In the genomic region with DNA sequence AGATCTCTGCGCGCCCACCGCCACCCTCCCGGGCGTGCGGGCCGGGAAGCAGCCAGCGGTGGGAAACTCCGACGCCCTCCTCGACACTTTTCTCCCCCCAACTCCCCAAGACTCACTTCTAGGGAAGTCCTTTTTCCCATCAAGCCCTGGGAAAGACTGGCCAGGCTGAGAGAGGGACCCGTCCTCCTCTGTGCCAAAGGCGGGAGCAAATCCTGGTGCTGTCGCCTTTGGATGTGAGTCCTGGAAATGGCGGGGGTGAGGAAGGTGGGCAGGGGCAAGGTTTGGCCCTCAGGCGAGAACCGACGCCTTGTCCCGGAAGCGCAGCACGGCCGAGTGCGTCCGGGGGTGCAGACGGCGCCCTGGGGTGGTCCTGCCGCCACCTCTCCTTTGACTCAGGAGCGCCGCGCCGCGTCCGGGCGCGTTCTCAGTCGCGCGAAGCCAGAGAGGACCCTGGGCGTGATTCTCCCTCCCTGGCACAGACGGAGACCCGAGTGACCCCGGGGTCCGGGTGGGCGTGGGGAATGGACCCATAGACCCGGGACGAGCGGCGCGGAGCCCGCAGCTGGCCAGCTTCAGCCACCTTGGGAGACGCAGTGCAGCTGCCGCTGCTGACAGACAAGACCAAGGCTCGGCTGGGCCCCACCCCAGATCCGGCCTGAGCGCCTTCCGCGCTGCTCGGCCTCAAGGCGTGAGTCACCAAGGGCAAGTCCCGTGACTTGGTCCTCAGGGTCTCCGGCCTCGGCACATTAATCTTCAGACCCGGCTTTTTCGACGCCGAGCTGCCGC, we compare ENCODE assay signal across 1 cellular context.
A peak's percentile ranks its signal among the peaks of the same experiment; 100 is the strongest.
TF ChIP-seq lines count a peak whose summit lies in the region.

No MANE protein-coding gene starts in this region.

TF ChIP-seq in HepG2, 621 proteins besides CTCF, POLR2A, EP300 and RAD21 (continued from another document and continues in another):
- TF ChIP-seq, protein P1, sequence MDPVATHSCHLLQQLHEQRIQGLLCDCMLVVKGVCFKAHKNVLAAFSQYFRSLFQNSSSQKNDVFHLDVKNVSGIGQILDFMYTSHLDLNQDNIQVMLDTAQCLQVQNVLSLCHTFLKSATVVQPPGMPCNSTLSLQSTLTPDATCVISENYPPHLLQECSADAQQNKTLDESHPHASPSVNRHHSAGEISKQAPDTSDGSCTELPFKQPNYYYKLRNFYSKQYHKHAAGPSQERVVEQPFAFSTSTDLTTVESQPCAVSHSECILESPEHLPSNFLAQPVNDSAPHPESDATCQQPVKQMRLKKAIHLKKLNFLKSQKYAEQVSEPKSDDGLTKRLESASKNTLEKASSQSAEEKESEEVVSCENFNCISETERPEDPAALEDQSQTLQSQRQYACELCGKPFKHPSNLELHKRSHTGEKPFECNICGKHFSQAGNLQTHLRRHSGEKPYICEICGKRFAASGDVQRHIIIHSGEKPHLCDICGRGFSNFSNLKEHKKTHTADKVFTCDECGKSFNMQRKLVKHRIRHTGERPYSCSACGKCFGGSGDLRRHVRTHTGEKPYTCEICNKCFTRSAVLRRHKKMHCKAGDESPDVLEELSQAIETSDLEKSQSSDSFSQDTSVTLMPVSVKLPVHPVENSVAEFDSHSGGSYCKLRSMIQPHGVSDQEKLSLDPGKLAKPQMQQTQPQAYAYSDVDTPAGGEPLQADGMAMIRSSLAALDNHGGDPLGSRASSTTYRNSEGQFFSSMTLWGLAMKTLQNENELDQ (CRISPR knock-in tag; IDR thresholded peaks at IDR 0.05; ENCODE audit: borderline replicate concordance), result no peak
- TF ChIP-seq, protein P2, sequence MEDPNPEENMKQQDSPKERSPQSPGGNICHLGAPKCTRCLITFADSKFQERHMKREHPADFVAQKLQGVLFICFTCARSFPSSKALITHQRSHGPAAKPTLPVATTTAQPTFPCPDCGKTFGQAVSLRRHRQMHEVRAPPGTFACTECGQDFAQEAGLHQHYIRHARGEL (CRISPR knock-in tag; IDR thresholded peaks at IDR 0.05), result peak; percentile 89
- TF ChIP-seq BCL6 (CRISPR knock-in tag; IDR thresholded peaks at IDR 0.05), result no peak
- TF ChIP-seq ZNF326 (CRISPR knock-in tag; IDR thresholded peaks at IDR 0.05; ENCODE audit: borderline replicate concordance), result no peak
- TF ChIP-seq ZNF101 (CRISPR knock-in tag; IDR thresholded peaks at IDR 0.05; ENCODE audit: borderline replicate concordance, low read depth), result 0 out of 2 replicates have a peak, but pooled peaks have one; percentile 17
- TF ChIP-seq XRCC5 (optimal IDR thresholded peaks at IDR 0.05; ENCODE audit: low read length), result peak; percentile 18
- TF ChIP-seq, protein P3, sequence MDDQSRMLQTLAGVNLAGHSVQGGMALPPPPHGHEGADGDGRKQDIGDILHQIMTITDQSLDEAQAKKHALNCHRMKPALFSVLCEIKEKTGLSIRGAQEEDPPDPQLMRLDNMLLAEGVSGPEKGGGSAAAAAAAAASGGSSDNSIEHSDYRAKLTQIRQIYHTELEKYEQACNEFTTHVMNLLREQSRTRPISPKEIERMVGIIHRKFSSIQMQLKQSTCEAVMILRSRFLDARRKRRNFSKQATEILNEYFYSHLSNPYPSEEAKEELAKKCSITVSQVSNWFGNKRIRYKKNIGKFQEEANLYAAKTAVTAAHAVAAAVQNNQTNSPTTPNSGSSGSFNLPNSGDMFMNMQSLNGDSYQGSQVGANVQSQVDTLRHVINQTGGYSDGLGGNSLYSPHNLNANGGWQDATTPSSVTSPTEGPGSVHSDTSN (CRISPR knock-in tag; IDR thresholded peaks at IDR 0.05; ENCODE audit: borderline replicate concordance), result no peak
- TF ChIP-seq PHF5A (CRISPR knock-in tag; IDR thresholded peaks at IDR 0.05; ENCODE audit: low read depth, unreplicated experiment), result peak; percentile 23
- TF ChIP-seq ZNF30 (CRISPR knock-in tag; IDR thresholded peaks at IDR 0.05), result peak; percentile 88
- 0 out of 2 replicates have a peak, but pooled peaks have one; percentile 19 for TF ChIP-seq ZFAT (CRISPR knock-in tag; conservative IDR thresholded peaks at IDR 0.05)
- no peak for TF ChIP-seq ZNF616 (CRISPR knock-in tag; IDR thresholded peaks at IDR 0.05; ENCODE audit: low read depth)
- TF ChIP-seq, protein P4, sequence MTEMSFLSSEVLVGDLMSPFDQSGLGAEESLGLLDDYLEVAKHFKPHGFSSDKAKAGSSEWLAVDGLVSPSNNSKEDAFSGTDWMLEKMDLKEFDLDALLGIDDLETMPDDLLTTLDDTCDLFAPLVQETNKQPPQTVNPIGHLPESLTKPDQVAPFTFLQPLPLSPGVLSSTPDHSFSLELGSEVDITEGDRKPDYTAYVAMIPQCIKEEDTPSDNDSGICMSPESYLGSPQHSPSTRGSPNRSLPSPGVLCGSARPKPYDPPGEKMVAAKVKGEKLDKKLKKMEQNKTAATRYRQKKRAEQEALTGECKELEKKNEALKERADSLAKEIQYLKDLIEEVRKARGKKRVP (CRISPR knock-in tag; IDR thresholded peaks at IDR 0.05), result no peak
- TF ChIP-seq ZNF674 (CRISPR knock-in tag; IDR thresholded peaks at IDR 0.05; ENCODE audit: low read depth), result no peak
- peak; percentile 42 for TF ChIP-seq CBX1 (IDR thresholded peaks at IDR 0.05; ENCODE audit: low read depth)
- no peak for TF ChIP-seq HIVEP1 (CRISPR knock-in tag; IDR thresholded peaks at IDR 0.05)
- peak; percentile 22; the same call in 1 of the 2 replicates for TF ChIP-seq ZBTB20 (CRISPR knock-in tag; IDR thresholded peaks at IDR 0.05; ENCODE audit: borderline replicate concordance, low read depth)
- TF ChIP-seq MEIS2 (CRISPR knock-in tag; IDR thresholded peaks at IDR 0.05), result no peak
- no peak for TF ChIP-seq FOXK2 (IDR thresholded peaks at IDR 0.05)
- no peak for TF ChIP-seq ZNF260 (CRISPR knock-in tag; IDR thresholded peaks at IDR 0.05; ENCODE audit: borderline replicate concordance, low read depth)
- TF ChIP-seq ARNT (IDR thresholded peaks at IDR 0.05), result no peak
- peak; percentile 94; the same call in 1 of the 2 replicates for TF ChIP-seq EEA1 (CRISPR knock-in tag; IDR thresholded peaks at IDR 0.05; ENCODE audit: borderline replicate concordance)
- TF ChIP-seq ONECUT2 (CRISPR knock-in tag; IDR thresholded peaks at IDR 0.05), result no peak; the same call in 1 of the 2 replicates
- no peak for TF ChIP-seq ATM (IDR thresholded peaks at IDR 0.05; ENCODE audit: borderline replicate concordance)
- no peak for TF ChIP-seq NFKB2 (CRISPR knock-in tag; IDR thresholded peaks at IDR 0.05; ENCODE audit: borderline replicate concordance)
- peak; percentile 95 for TF ChIP-seq KAT7 (CRISPR knock-in tag; IDR thresholded peaks at IDR 0.05; ENCODE audit: borderline replicate concordance)
- peak; percentile 25 for TF ChIP-seq DBP (CRISPR knock-in tag; IDR thresholded peaks at IDR 0.05; ENCODE audit: not compliant biosample characterization)
- TF ChIP-seq PTBP1 (IDR thresholded peaks at IDR 0.05; ENCODE audit: low read depth, low read length, poor library complexity, severe bottlenecking), result peak; percentile 49
- no peak for TF ChIP-seq KMT2B (CRISPR knock-in tag; IDR thresholded peaks at IDR 0.05)
- TF ChIP-seq, protein P5, sequence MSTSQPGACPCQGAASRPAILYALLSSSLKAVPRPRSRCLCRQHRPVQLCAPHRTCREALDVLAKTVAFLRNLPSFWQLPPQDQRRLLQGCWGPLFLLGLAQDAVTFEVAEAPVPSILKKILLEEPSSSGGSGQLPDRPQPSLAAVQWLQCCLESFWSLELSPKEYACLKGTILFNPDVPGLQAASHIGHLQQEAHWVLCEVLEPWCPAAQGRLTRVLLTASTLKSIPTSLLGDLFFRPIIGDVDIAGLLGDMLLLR (CRISPR knock-in tag; IDR thresholded peaks at IDR 0.05), result peak; percentile 71
- no peak; the same call in 1 of the 2 replicates for TF ChIP-seq ZNF431 (CRISPR knock-in tag; IDR thresholded peaks at IDR 0.05; ENCODE audit: borderline replicate concordance, low read depth)
- TF ChIP-seq IRF2 (CRISPR knock-in tag; IDR thresholded peaks at IDR 0.05), result peak; percentile 15; the same call in 1 of the 2 replicates
- TF ChIP-seq, protein P6, sequence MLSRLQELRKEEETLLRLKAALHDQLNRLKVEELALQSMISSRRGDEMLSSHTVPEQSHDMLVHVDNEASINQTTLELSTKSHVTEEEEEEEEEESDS (CRISPR knock-in tag; IDR thresholded peaks at IDR 0.05; ENCODE audit: borderline replicate concordance), result no peak
- peak; percentile 57; the same call in 1 of the 2 replicates for TF ChIP-seq BRF2 (CRISPR knock-in tag; IDR thresholded peaks at IDR 0.05)
- TF ChIP-seq TOPORS (CRISPR knock-in tag; IDR thresholded peaks at IDR 0.05), result no peak
- TF ChIP-seq ZNF839 (CRISPR knock-in tag; IDR thresholded peaks at IDR 0.05; ENCODE audit: borderline replicate concordance), result no peak; the same call in 1 of the 2 replicates
- TF ChIP-seq, protein P7, sequence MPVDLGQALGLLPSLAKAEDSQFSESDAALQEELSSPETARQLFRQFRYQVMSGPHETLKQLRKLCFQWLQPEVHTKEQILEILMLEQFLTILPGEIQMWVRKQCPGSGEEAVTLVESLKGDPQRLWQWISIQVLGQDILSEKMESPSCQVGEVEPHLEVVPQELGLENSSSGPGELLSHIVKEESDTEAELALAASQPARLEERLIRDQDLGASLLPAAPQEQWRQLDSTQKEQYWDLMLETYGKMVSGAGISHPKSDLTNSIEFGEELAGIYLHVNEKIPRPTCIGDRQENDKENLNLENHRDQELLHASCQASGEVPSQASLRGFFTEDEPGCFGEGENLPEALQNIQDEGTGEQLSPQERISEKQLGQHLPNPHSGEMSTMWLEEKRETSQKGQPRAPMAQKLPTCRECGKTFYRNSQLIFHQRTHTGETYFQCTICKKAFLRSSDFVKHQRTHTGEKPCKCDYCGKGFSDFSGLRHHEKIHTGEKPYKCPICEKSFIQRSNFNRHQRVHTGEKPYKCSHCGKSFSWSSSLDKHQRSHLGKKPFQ (CRISPR knock-in tag; IDR thresholded peaks at IDR 0.05; ENCODE audit: insufficient replicate concordance), result peak; percentile 63
- TF ChIP-seq ZNF432 (CRISPR knock-in tag; IDR thresholded peaks at IDR 0.05; ENCODE audit: borderline replicate concordance), result no peak
- TF ChIP-seq ZNF354B (CRISPR knock-in tag; IDR thresholded peaks at IDR 0.05), result no peak
- TF ChIP-seq ZNF24 (IDR thresholded peaks at IDR 0.05), result no peak
- TF ChIP-seq EHMT2 (IDR thresholded peaks at IDR 0.05; ENCODE audit: borderline replicate concordance, low read depth, low read length), result no peak
- TF ChIP-seq DMAP1 (CRISPR knock-in tag; IDR thresholded peaks at IDR 0.05), result peak; percentile 76
- no peak for TF ChIP-seq TEAD2 (CRISPR knock-in tag; IDR thresholded peaks at IDR 0.05)
- TF ChIP-seq CBX2 (IDR thresholded peaks at IDR 0.05; ENCODE audit: low read depth, low read length), result no peak
- no peak for TF ChIP-seq CBX2 (CRISPR knock-in tag; IDR thresholded peaks at IDR 0.05; ENCODE audit: low read depth)
- TF ChIP-seq MZF1 (CRISPR knock-in tag; IDR thresholded peaks at IDR 0.05; ENCODE audit: borderline replicate concordance), result peak; percentile 88; the same call in 1 of the 2 replicates
- peak; percentile 17; the same call in 1 of the 2 replicates for TF ChIP-seq ZNF543 (CRISPR knock-in tag; IDR thresholded peaks at IDR 0.05)
- peak; percentile 47 for TF ChIP-seq ARHGAP35 (CRISPR knock-in tag; IDR thresholded peaks at IDR 0.05; ENCODE audit: borderline replicate concordance)
- TF ChIP-seq ZNF746 (CRISPR knock-in tag; IDR thresholded peaks at IDR 0.05), result peak; percentile 22; the same call in 1 of the 2 replicates
- TF ChIP-seq ZFYVE20 (CRISPR knock-in tag; IDR thresholded peaks at IDR 0.05; ENCODE audit: borderline replicate concordance, low read depth), result no peak
- TF ChIP-seq NR3C1 (CRISPR knock-in tag; IDR thresholded peaks at IDR 0.05), result no peak
- TF ChIP-seq, protein P8, sequence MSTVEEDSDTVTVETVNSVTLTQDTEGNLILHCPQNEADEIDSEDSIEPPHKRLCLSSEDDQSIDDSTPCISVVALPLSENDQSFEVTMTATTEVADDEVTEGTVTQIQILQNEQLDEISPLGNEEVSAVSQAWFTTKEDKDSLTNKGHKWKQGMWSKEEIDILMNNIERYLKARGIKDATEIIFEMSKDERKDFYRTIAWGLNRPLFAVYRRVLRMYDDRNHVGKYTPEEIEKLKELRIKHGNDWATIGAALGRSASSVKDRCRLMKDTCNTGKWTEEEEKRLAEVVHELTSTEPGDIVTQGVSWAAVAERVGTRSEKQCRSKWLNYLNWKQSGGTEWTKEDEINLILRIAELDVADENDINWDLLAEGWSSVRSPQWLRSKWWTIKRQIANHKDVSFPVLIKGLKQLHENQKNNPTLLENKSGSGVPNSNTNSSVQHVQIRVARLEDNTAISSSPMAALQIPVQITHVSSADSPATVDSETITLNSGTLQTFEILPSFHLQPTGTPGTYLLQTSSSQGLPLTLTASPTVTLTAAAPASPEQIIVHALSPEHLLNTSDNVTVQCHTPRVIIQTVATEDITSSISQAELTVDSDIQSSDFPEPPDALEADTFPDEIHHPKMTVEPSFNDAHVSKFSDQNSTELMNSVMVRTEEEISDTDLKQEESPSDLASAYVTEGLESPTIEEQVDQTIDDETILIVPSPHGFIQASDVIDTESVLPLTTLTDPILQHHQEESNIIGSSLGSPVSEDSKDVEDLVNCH (CRISPR knock-in tag; IDR thresholded peaks at IDR 0.05), result peak; percentile 40; the same call in 1 of the 2 replicates
- TF ChIP-seq CAMTA2 (CRISPR knock-in tag; IDR thresholded peaks at IDR 0.05; ENCODE audit: borderline replicate concordance), result peak; percentile 32; the same call in 1 of the 2 replicates
- no peak for TF ChIP-seq RNF2 (conservative IDR thresholded peaks at IDR 0.05; ENCODE audit: low read depth)
- TF ChIP-seq HOXA7 (CRISPR knock-in tag; IDR thresholded peaks at IDR 0.05), result no peak
- no peak for TF ChIP-seq AHR (CRISPR knock-in tag; IDR thresholded peaks at IDR 0.05)
- TF ChIP-seq SNRNP70 (IDR thresholded peaks at IDR 0.05; ENCODE audit: low read depth, low read length), result no peak
- peak; percentile 37; the same call in 1 of the 2 replicates for TF ChIP-seq ZNF788 (CRISPR knock-in tag; IDR thresholded peaks at IDR 0.05; ENCODE audit: borderline replicate concordance)
- TF ChIP-seq ZNF256 (CRISPR knock-in tag; conservative IDR thresholded peaks at IDR 0.05), result no peak
- TF ChIP-seq ZFP90 (CRISPR knock-in tag; IDR thresholded peaks at IDR 0.05; ENCODE audit: borderline replicate concordance), result peak; percentile 73
- TF ChIP-seq ASH2L (IDR thresholded peaks at IDR 0.05; ENCODE audit: insufficient read length, low read depth, low read length), result peak; percentile 49
- TF ChIP-seq ZFY (CRISPR knock-in tag; IDR thresholded peaks at IDR 0.05), result peak; percentile 57
- no peak for TF ChIP-seq GPN1 (CRISPR knock-in tag; IDR thresholded peaks at IDR 0.05; ENCODE audit: borderline replicate concordance)
- TF ChIP-seq REL (CRISPR knock-in tag; conservative IDR thresholded peaks at IDR 0.05), result no peak
